Comparison of ENCODE assay signal across 10 cellular contexts in genomic region chr19:53101518-53101917, GRCh38. TPM values are rescaled to one million over a fixed set of nuclear protein-coding genes. Genes with fewer than 3 reads are reported as not detected.
DNase-seq lines count a peak whose midpoint lies in the region; ATAC-seq and TF ChIP-seq lines count a peak whose summit lies in the region.
"Had no signal": no experiment of that assay in that cellular context is flagged by ENCODE, and none has a peak within 500 bp of the region (broad histone marks: within the 10 kb centered on the region; RNA-seq: fewer than 3 reads in every experiment).

No MANE protein-coding gene starts in this region.

- peak overlapping the region; percentile 89 to 100 (median 94) for H3K4me2 ChIP-seq in BLaER1 treated with 17β-estradiol and CSF1 and Interleukin-3, amounts not matched to agents 10 nM and 100 nM
- H3K4me2 ChIP-seq in HCT116 (ENCODE audit: low read length) = peak overlapping the region; percentile 91; the same call in 1 of the 2 replicates

- ATAC-seq in HCT116 = no peak
- no peak for ATAC-seq in activated naive CD4-positive, alpha-beta T cell treated with anti-CD3 and anti-CD28 coated beads, Interleukin-2, amount 50 U/mL, for 72 hours

- H3K79me2 ChIP-seq in HCT116 (ENCODE audit: insufficient read depth, low read length) = peaks cover 30% of the 10 kb centered on the region

- no peaks in the 10 kb centered on the region for H3K27me3 ChIP-seq in BLaER1 treated with 17β-estradiol and CSF1 and Interleukin-3, amounts not matched to agents 10 nM and 100 nM
- H3K27me3 ChIP-seq in HCT116 (ENCODE audit: insufficient read depth, low read length) = no peaks in the 10 kb centered on the region

- peaks cover 0 to 26% of the 10 kb centered on the region in 2 donors for H3K9me3 Mint-ChIP-seq in activated naive CD4-positive, alpha-beta T cell treated with anti-CD3 and anti-CD28 coated beads, Interleukin-2, amount 50 U/mL, for 72 hours

- POLR2A ChIA-PET in HCT116 (lab: Charles Lee) = no interaction called here

- intact Hi-C loops in HCT116 (cut with micrococcal nuclease) = no loop called here

- H4K20me1 ChIP-seq in BLaER1 treated with 17β-estradiol and CSF1 and Interleukin-3, amounts not matched to agents 10 nM and 100 nM = peaks cover 21 to 51% (median 40%) of the 10 kb centered on the region in 11 experiments; a peak in 17 of 22 replicates
- H4K20me1 ChIP-seq in HCT116 (ENCODE audit: insufficient read depth) = no peaks in the 10 kb centered on the region

- peak overlapping the region in 8 of 11 experiments; percentile 88 to 99 (median 98); a peak in 11 of 22 replicates for H3K27ac ChIP-seq in BLaER1 treated with 17β-estradiol and CSF1 and Interleukin-3, amounts not matched to agents 10 nM and 100 nM
- H3K27ac ChIP-seq in HCT116 (ENCODE audit: low read depth, low read length) = no peak overlapping the region
- H3K27ac ChIP-seq: KMS-11 had no signal

- H3K9ac ChIP-seq in BLaER1 treated with 17β-estradiol and CSF1 and Interleukin-3, amounts not matched to agents 10 nM and 100 nM = peak overlapping the region in 10 of 11 experiments; percentile 87 to 100 (median 98); a peak in 20 of 22 replicates
- H3K9ac ChIP-seq in HCT116 (ENCODE audit: low read length) = no peak overlapping the region
- H3K9ac ChIP-seq: KMS-11 had no signal

- no TSS peak for BruUV-seq in HCT116 (replicated peaks; lab: Mats Ljungman, UMichigan)

- peak overlapping the region; percentile 77 to 99 (median 98) for H3K4me3 ChIP-seq in BLaER1 treated with 17β-estradiol and CSF1 and Interleukin-3, amounts not matched to agents 10 nM and 100 nM
- no peak overlapping the region for H3K4me3 ChIP-seq in HCT116 (replicated peaks in 1 of 2; ENCODE audit: low read depth in 1 of 2, low read length in 2 of 2)

- TF ChIP-seq RAD21 in HCT116 (IDR thresholded peaks at IDR 0.05; ENCODE audit: low read depth) = no peak

- peaks cover 24 to 38% (median 30%) of the 10 kb centered on the region in 10 experiments for H3K4me1 ChIP-seq in BLaER1 treated with 17β-estradiol and CSF1 and Interleukin-3, amounts not matched to agents 10 nM and 100 nM
- H3K4me1 ChIP-seq in HCT116 (ENCODE audit: control insufficient read depth in 1 of 2, insufficient read depth in 2 of 2, low read length in 2 of 2) = peaks cover 5 to 12% of the 10 kb centered on the region in 2 experiments; a peak in 3 of 4 replicates

- H3K27ac Mint-ChIP-seq in activated naive CD4-positive, alpha-beta T cell treated with anti-CD3 and anti-CD28 coated beads, Interleukin-2, amount 50 U/mL, for 72 hours = peak overlapping the region; percentile 88 to 92

- no peaks in the 10 kb centered on the region for H3K9me2 ChIP-seq in HCT116 (ENCODE audit: insufficient read depth)

- TF ChIP-seq CTCF in HCT116 (IDR thresholded peaks at IDR 0.05 in 2 of 3, conservative IDR thresholded peaks at IDR 0.05 in 1 of 3; ENCODE audit: borderline replicate concordance in 1 of 3, insufficient read depth in 1 of 3, low read depth in 2 of 3, low read length in 2 of 3) = no peak

- RAD21 ChIA-PET in HCT116 (lab: Charles Lee; ENCODE audit: low non-redundant PET in 1 of 2, low total read pairs in 2 of 2, uncharacterized antibody in 2 of 2, unreplicated experiment in 2 of 2) = no interaction called here

- peaks cover 29 to 40% (median 34%) of the 10 kb centered on the region in 11 experiments for H3K36me3 ChIP-seq in BLaER1 treated with 17β-estradiol and CSF1 and Interleukin-3, amounts not matched to agents 10 nM and 100 nM
- peaks cover 0 to 7% of the 10 kb centered on the region in 2 experiments; a peak in 2 of 4 replicates for H3K36me3 ChIP-seq in HCT116 (ENCODE audit: control insufficient read depth in 1 of 2, insufficient read depth in 2 of 2, low read length in 2 of 2)

- no peak overlapping the region for H2AFZ ChIP-seq in HCT116 (ENCODE audit: low read depth, low read length, poor library complexity, severe bottlenecking)

- CTCF ChIA-PET in HCT116 (lab: Charles Lee) = no interaction called here

- DNase-seq in HCT116 (ENCODE audit: low read depth, low spot score) = no peak
- no peak for DNase-seq in activated naive CD4-positive, alpha-beta T cell treated with anti-CD3 and anti-CD28 coated beads, Interleukin-2, amount 50 U/mL, for 72 hours (ENCODE audit: low spot score in 2 of 2)
- DNase-seq in mucosa of gallbladder (ENCODE audit: low spot score) = peak; percentile 40
- no peak for DNase-seq in NOMO-1 treated with dmso at 0.1 percent for 144 hours (lab: John Stamatoyannopoulos, UW; ENCODE audit: unreplicated experiment)
- no peak for DNase-seq in NCI-H2081 (lab: John Stamatoyannopoulos, UW)
- no peak for DNase-seq in cerebellar nuclear complex (lab: John Stamatoyannopoulos, UW)
- no peak for DNase-seq in NCI-H774 (lab: John Stamatoyannopoulos, UW)
- DNase-seq: activated CD8-positive, alpha-beta memory T cell treated with anti-CD3 and anti-CD28 coated beads for 24 hours had no signal

- TF ChIP-seq POLR2A in HCT116 (IDR thresholded peaks at IDR 0.05; ENCODE audit: borderline replicate concordance, extremely low read depth, insufficient read depth, insufficient read length) = no peak

- H3K9me3 ChIP-seq in BLaER1 treated with 17β-estradiol and CSF1 and Interleukin-3, amounts not matched to agents 10 nM and 100 nM (replicated peaks in 1 of 11) = peaks cover 0 to 8% (median 0%) of the 10 kb centered on the region in 11 experiments; a peak in 3 of 22 replicates
- no peaks in the 10 kb centered on the region for H3K9me3 ChIP-seq in HCT116 (ENCODE audit: control insufficient read depth in 1 of 2, insufficient read depth in 1 of 2, low read depth in 1 of 2, low read length in 2 of 2)

- peaks cover 39 to 66% of the 10 kb centered on the region in 2 donors for H3K36me3 Mint-ChIP-seq in activated naive CD4-positive, alpha-beta T cell treated with anti-CD3 and anti-CD28 coated beads, Interleukin-2, amount 50 U/mL, for 72 hours

TF ChIP-seq in HCT116, 20 proteins besides CTCF, POLR2A, EP300 and RAD21:
- no peak for TF ChIP-seq JUND (IDR thresholded peaks at IDR 0.05)
- no peak for TF ChIP-seq SP1 (IDR thresholded peaks at IDR 0.05; ENCODE audit: low read depth)
- no peak for TF ChIP-seq ZBTB33 (IDR thresholded peaks at IDR 0.05; ENCODE audit: extremely low read depth, insufficient replicate concordance, low read length)
- TF ChIP-seq ZFX (IDR thresholded peaks at IDR 0.05) = no peak
- no peak for TF ChIP-seq YY1 (IDR thresholded peaks at IDR 0.05; ENCODE audit: extremely low read depth, insufficient replicate concordance, low read depth, low read length)
- TF ChIP-seq MAX (IDR thresholded peaks at IDR 0.05) = no peak
- no peak for TF ChIP-seq CBX3 (IDR thresholded peaks at IDR 0.05; ENCODE audit: low read depth)

RNA-seq across cellular contexts. Expression of gene ZNF160, which starts 1.7 kb away (rescaled TPM):
- 14.9 TPM for total RNA-seq in HCT116 (2021; ENCODE audit: unreplicated experiment)
- 9.7 and 11.5 TPM in 2 replicates for polyA plus RNA-seq in HCT116 (2012)
- total RNA-seq in activated naive CD4-positive, alpha-beta T cell treated with anti-CD3 and anti-CD28 coated beads, Interleukin-2, amount 50 U/mL, for 72 hours = 10 to 100 TPM; 32.7 to 54.8 TPM
- total RNA-seq in mucosa of gallbladder = 66.8 TPM

RNA-seq across cellular contexts. Expression of gene ZNF415, which starts 31.2 kb away (rescaled TPM):
- not detected for total RNA-seq in HCT116 (2021; ENCODE audit: unreplicated experiment)
- not detected in 2 replicates for polyA plus RNA-seq in HCT116 (2012)
- 1 to 10 TPM; 1.6 to 2.8 TPM for total RNA-seq in activated naive CD4-positive, alpha-beta T cell treated with anti-CD3 and anti-CD28 coated beads, Interleukin-2, amount 50 U/mL, for 72 hours
- 13.1 TPM for total RNA-seq in mucosa of gallbladder

RNA-seq across cellular contexts. Expression of gene ERVV-2, which starts 57.0 kb away (rescaled TPM):
- total RNA-seq in HCT116 (2021; ENCODE audit: unreplicated experiment) (not detected), mucosa of gallbladder (not detected)
- polyA plus RNA-seq in HCT116 (2012) = not detected in 2 replicates
- not detected for total RNA-seq in activated naive CD4-positive, alpha-beta T cell treated with anti-CD3 and anti-CD28 coated beads, Interleukin-2, amount 50 U/mL, for 72 hours

RNA-seq across cellular contexts. Expression of gene ZNF347, which starts 57.3 kb away (rescaled TPM):
- total RNA-seq in HCT116 (2021; ENCODE audit: unreplicated experiment) (0.17 TPM), mucosa of gallbladder (14.7 TPM)
- polyA plus RNA-seq in HCT116 (2012) = not detected in 2 replicates
- 1 to 10 TPM; 5.6 TPM for total RNA-seq in activated naive CD4-positive, alpha-beta T cell treated with anti-CD3 and anti-CD28 coated beads, Interleukin-2, amount 50 U/mL, for 72 hours

Comparison
In these comparisons a context has a peak if more than half of its experiments do, and no peak if none do; other contexts are left out.
1. H3K4me3 ChIP-seq: peak in BLaER1 treated with 17β-estradiol and CSF1 and Interleukin-3, amounts not matched to agents 10 nM and 100 nM (10 of 10); none in HCT116 (0 of 2).